Comparison of ENCODE assay signal across 21 cellular contexts in genomic region chr1:81287681-81288080, GRCh38.
"Had no signal": no experiment of that assay in that cellular context is flagged by ENCODE, and none has a peak within 500 bp of the region (broad histone marks: within the 10 kb centered on the region; RNA-seq: fewer than 3 reads in every experiment).

No MANE protein-coding gene starts in this region.

- H3K27me3 ChIP-seq: heart right ventricle, neutrophil, pancreas, right lobe of liver, thyroid gland, vagina had no signal

- H3K4me1 ChIP-seq: heart right ventricle, pancreas, right lobe of liver, thyroid gland, vagina had no signal

- H3K36me3 ChIP-seq: heart right ventricle, neutrophil, pancreas, right lobe of liver, thyroid gland, vagina had no signal

- H3K27ac ChIP-seq: epithelial cell of prostate, heart right ventricle, neutrophil, pancreas, right lobe of liver, thyroid gland, vagina had no signal

- H3K9me3 ChIP-seq: heart right ventricle, mucosa of descending colon, neutrophil, pancreas, right lobe of liver, thyroid gland, vagina had no signal

- DNase-seq: effector CD8-positive, alpha-beta T cell; endodermal cell; foreskin melanocyte; glutamatergic neuron; heart right ventricle; hippocampal formation; mesenchymal stem cell; mucosa of descending colon; naive B cell; pancreas; right lobe of liver; small intestine; stimulated activated CD4-positive, alpha-beta T cell treated with anti-CD3 and anti-CD28 coated beads, Interleukin-15, amount 100 ng/mL, for 24 hours; stimulated activated CD4-positive, alpha-beta T cell treated with anti-CD3 and anti-CD28 coated beads, Interleukin-2, amount 100 ng/mL, for 48 hours; stimulated activated naive B cell treated with anti-CD40 and anti-IgM and Interleukin-4, amounts not matched to agents 10 μg/mL and 1 μg/mL and 100 μg/mL, for 72 hours; thyroid gland; trophoblast cell had no signal

- H3K4me3 ChIP-seq: heart right ventricle, lung, mucosa of descending colon, pancreas, right lobe of liver, thyroid gland, vagina had no signal
